In the genomic region with DNA sequence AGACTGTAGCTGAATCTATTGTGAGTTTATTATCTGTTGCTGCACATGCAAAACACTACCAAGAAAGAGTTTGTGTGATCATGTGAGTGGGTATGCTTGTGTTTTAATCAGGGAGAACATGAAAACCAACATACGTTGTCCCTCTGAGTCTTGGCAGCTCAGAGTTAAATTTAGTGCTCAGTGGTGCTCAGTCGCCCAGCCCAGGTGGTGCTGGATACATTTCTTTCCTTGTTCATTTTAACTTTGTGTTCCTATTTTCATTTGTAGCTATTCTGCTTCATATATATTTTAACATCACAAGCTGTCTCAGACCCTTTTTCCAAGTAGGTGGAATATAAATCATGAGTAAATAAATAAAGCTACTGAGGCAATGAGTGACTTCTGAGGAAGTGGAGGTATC, we compare ENCODE assay signal across 26 cellular contexts.
"Had no signal": no experiment of that assay in that cellular context is flagged by ENCODE, and none has a peak within 500 bp of the region (broad histone marks: within the 10 kb centered on the region; RNA-seq: fewer than 3 reads in every experiment).

No MANE protein-coding gene starts in this region.

- H2AFZ ChIP-seq: neural progenitor cell, parathyroid adenoma had no signal

- H3K4me3 Mint-ChIP-seq: nephron; neural progenitor cell; stimulated activated effector memory CD8-positive, alpha-beta T cell treated with anti-CD3 and anti-CD28 coated beads, Interleukin-12 subunit alpha, Interleukin-12 subunit beta, amount 100 ng/mL, for 72 hours; stimulated activated naive B cell treated with anti-CD40 and anti-IgM and Interleukin-4, amounts not matched to agents 10 μg/mL and 1 μg/mL and 100 μg/mL, for 72 hours; stimulated activated naive CD8-positive, alpha-beta T cell treated with anti-CD3 and anti-CD28 coated beads, Interleukin-15, Interleukin-2, amounts not matched to agents 100 ng/mL and 50 ng/mL, for 24 hours had no signal

- H3K27ac ChIP-seq: neural progenitor cell, ovary, parathyroid adenoma, psoas muscle, right lobe of liver, sigmoid colon, stomach, thoracic aorta, thyroid gland, tibial nerve, upper lobe of left lung, vagina had no signal

- H3K4me3 ChIP-seq: neural progenitor cell, ovary, psoas muscle, right lobe of liver, sigmoid colon, stomach, thoracic aorta, thyroid gland, tibial nerve, upper lobe of left lung, vagina had no signal

- H3K9me3 Mint-ChIP-seq: nephron, neural progenitor cell had no signal

- H3K9ac ChIP-seq: neural progenitor cell, parathyroid adenoma had no signal

- H3K4me1 ChIP-seq: psoas muscle, right lobe of liver, stomach, thyroid gland, upper lobe of left lung, vagina had no signal

- H3K9me3 ChIP-seq: ovary, psoas muscle, right lobe of liver, sigmoid colon, stomach, thoracic aorta, thyroid gland, tibial nerve, upper lobe of left lung, vagina had no signal

- H3K4me1 Mint-ChIP-seq: stimulated activated effector memory CD8-positive, alpha-beta T cell treated with anti-CD3 and anti-CD28 coated beads, Interleukin-12 subunit alpha, Interleukin-12 subunit beta, amount 100 ng/mL, for 72 hours; stimulated activated naive B cell treated with anti-CD40 and anti-IgM and Interleukin-4, amounts not matched to agents 10 μg/mL and 1 μg/mL and 100 μg/mL, for 72 hours had no signal

- H3K36me3 Mint-ChIP-seq: neural progenitor cell; stimulated activated effector memory CD8-positive, alpha-beta T cell treated with anti-CD3 and anti-CD28 coated beads, Interleukin-12 subunit alpha, Interleukin-12 subunit beta, amount 100 ng/mL, for 72 hours; stimulated activated naive B cell treated with anti-CD40 and anti-IgM and Interleukin-4, amounts not matched to agents 10 μg/mL and 1 μg/mL and 100 μg/mL, for 72 hours had no signal

- ATAC-seq: psoas muscle; right lobe of liver; stimulated activated effector memory CD8-positive, alpha-beta T cell treated with anti-CD3 and anti-CD28 coated beads, Interleukin-12 subunit alpha, Interleukin-12 subunit beta, amount 100 ng/mL, for 72 hours; stimulated activated naive B cell treated with anti-CD40 and anti-IgM and Interleukin-4, amounts not matched to agents 10 μg/mL and 1 μg/mL and 100 μg/mL, for 72 hours had no signal

- H3K79me2 ChIP-seq: parathyroid adenoma had no signal

- H3K27me3 ChIP-seq: neural progenitor cell, ovary, right lobe of liver, sigmoid colon, thyroid gland, tibial nerve, upper lobe of left lung, vagina had no signal

- H3K27me3 Mint-ChIP-seq: stimulated activated naive B cell treated with anti-CD40 and anti-IgM and Interleukin-4, amounts not matched to agents 10 μg/mL and 1 μg/mL and 100 μg/mL, for 72 hours had no signal

- H3K4me2 ChIP-seq: neural progenitor cell had no signal

- H3K36me3 ChIP-seq: neural progenitor cell, ovary, right lobe of liver, sigmoid colon, stomach, thoracic aorta, thyroid gland, tibial nerve, upper lobe of left lung, vagina had no signal

- H3K27ac Mint-ChIP-seq: nephron; neural progenitor cell; progenitor cell of endocrine pancreas; stimulated activated effector memory CD8-positive, alpha-beta T cell treated with anti-CD3 and anti-CD28 coated beads, Interleukin-12 subunit alpha, Interleukin-12 subunit beta, amount 100 ng/mL, for 72 hours; stimulated activated naive B cell treated with anti-CD40 and anti-IgM and Interleukin-4, amounts not matched to agents 10 μg/mL and 1 μg/mL and 100 μg/mL, for 72 hours; stimulated activated naive CD8-positive, alpha-beta T cell treated with anti-CD3 and anti-CD28 coated beads, Interleukin-15, Interleukin-2, amounts not matched to agents 100 ng/mL and 50 ng/mL, for 24 hours had no signal

- DNase-seq: occipital lobe; ovary; psoas muscle; right cardiac atrium; right lobe of liver; sigmoid colon; small intestine; stimulated activated CD4-positive, alpha-beta T cell treated with anti-CD3 and anti-CD28 coated beads, Interleukin-15, amount 100 ng/mL, for 24 hours; stimulated activated CD4-positive, alpha-beta T cell treated with anti-CD3 and anti-CD28 coated beads, Interleukin-2, amount 100 ng/mL, for 24 hours; stimulated activated CD4-positive, alpha-beta T cell treated with anti-CD3 and anti-CD28 coated beads, Interleukin-2, amount 100 ng/mL, for 48 hours; stimulated activated CD4-positive, alpha-beta T cell treated with anti-CD3 and anti-CD28 coated beads, Interleukin-4, amount 100 ng/mL, for 24 hours; stimulated activated naive B cell treated with anti-CD40 and anti-IgM and Interleukin-4, amounts not matched to agents 10 μg/mL and 1 μg/mL and 100 μg/mL, for 72 hours; stimulated activated naive CD4-positive, alpha-beta T cell treated with Interleukin-2 at 50 U/mL for 16 hours; stomach; thyroid gland; trophoblast cell; upper lobe of left lung had no signal
